In the genomic region with DNA sequence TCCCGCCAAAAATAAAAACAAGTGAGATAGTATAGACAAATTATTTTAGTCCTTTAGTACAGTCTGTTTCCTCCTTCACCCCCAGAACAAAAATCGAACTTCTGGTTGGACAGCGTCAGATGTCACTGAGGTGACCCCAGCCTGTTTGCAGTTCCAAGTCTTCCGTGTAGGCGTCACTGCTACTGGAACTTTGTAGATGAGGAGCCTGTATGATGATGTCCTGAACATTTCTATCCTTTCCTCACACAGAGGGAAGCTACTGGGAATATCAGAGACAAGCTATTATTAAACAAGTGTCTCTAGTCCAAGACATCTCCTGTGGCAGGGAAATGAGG, we compare ENCODE assay signal across 8 cellular contexts. TPM values are rescaled to one million over a fixed set of nuclear protein-coding genes. Genes with fewer than 3 reads are reported as not detected.
DNase-seq lines count a peak whose midpoint lies in the region; ATAC-seq and TF ChIP-seq lines count a peak whose summit lies in the region.

No MANE protein-coding gene starts in this region.

- H3K4me1 Mint-ChIP-seq in naive B cell, result peaks cover 47 to 57% (median 54%) of the 10 kb centered on the region in 3 donors

- H3K27ac Mint-ChIP-seq in naive B cell, result peak overlapping the region; percentile 93 to 97 (median 95)

- peak overlapping the region; percentile 90 to 98 (median 95) for H3K4me3 Mint-ChIP-seq in naive B cell

- H3K4me1 ChIP-seq in Peyer's patch, result peaks cover 0 to 37% (median 9%) of the 10 kb centered on the region in 4 donors
- H3K4me1 ChIP-seq in effector memory CD4-positive, alpha-beta T cell (ENCODE audit: control insufficient read depth, insufficient read depth, low read length, poor library complexity, severe bottlenecking), result peaks cover 13% of the 10 kb centered on the region

- peak overlapping the region; percentile 95 to 97 (median 96) for H3K27ac ChIP-seq in Peyer's patch
- H3K27ac ChIP-seq in effector memory CD4-positive, alpha-beta T cell (ENCODE audit: insufficient read depth, low read length, poor library complexity, severe bottlenecking), result no peak overlapping the region

- TF ChIP-seq POLR2A in Peyer's patch (IDR thresholded peaks at IDR 0.05), result no peak

- H3K36me3 Mint-ChIP-seq in naive B cell, result no peaks in the 10 kb centered on the region

- no peaks in the 10 kb centered on the region for H3K9me3 ChIP-seq in Peyer's patch
- H3K9me3 ChIP-seq in effector memory CD4-positive, alpha-beta T cell (ENCODE audit: control insufficient read depth, low read length), result no peaks in the 10 kb centered on the region

- peak in 2 of 6 experiments; percentile 13 to 15 for TF ChIP-seq CTCF in Peyer's patch (IDR thresholded peaks at IDR 0.05)

- no peaks in the 10 kb centered on the region for H3K27me3 ChIP-seq in Peyer's patch
- H3K27me3 ChIP-seq in effector memory CD4-positive, alpha-beta T cell (replicated peaks; ENCODE audit: control insufficient read depth, insufficient read depth, low read length, poor library complexity, severe bottlenecking), result no peaks in the 10 kb centered on the region

- H3K27me3 Mint-ChIP-seq in naive B cell, result no peaks in the 10 kb centered on the region

- DNase-seq in NCI-H748 (lab: John Stamatoyannopoulos, UW; ENCODE audit: unreplicated experiment) (peak; percentile 51), NCI-H748 treated with DMSO at 0.1 percent for 48 hours (lab: John Stamatoyannopoulos, UW) (no peak), Peyer's patch (no peak), naive B cell (no peak), NCI-H345 treated with DMSO at 0.1 percent for 48 hours (lab: John Stamatoyannopoulos, UW; ENCODE audit: unreplicated experiment) (no peak), iPS-NIHi11 (ENCODE audit: low spot score) (no peak)
- DNase-seq in effector memory CD4-positive, alpha-beta T cell, result no peak

- ATAC-seq in naive B cell (ENCODE audit: low read depth in 2 of 2) (no peak), HG02623 (IDR thresholded peaks at IDR 0.05; ENCODE audit: unreplicated experiment) (no peak)

- H3K36me3 ChIP-seq in Peyer's patch, result no peaks in the 10 kb centered on the region
- H3K36me3 ChIP-seq in effector memory CD4-positive, alpha-beta T cell (ENCODE audit: control insufficient read depth, insufficient read depth, low read length), result no peaks in the 10 kb centered on the region

- H3K4me3 ChIP-seq in Peyer's patch, result peak overlapping the region; percentile 87 to 95 (median 94)
- H3K4me3 ChIP-seq in effector memory CD4-positive, alpha-beta T cell (ENCODE audit: insufficient read depth, low read depth, low read length, poor library complexity, severe bottlenecking), result peak overlapping the region; percentile 76

- H3K9me3 Mint-ChIP-seq in naive B cell, result no peaks in the 10 kb centered on the region

RNA-seq across cellular contexts. Expression of a gene that starts 0.9 kb away (rescaled TPM):
- total RNA-seq in Peyer's patch, result 10 to 100 TPM; 29.7 to 49.3 (median 39.5) TPM
- 10 to 100 TPM; 39.6 to 58.2 (median 50.6) TPM for polyA plus RNA-seq in naive B cell (ENCODE audit: low read depth in 6 of 6)

RNA-seq across cellular contexts. Expression of a gene that starts 18.1 kb away (rescaled TPM):
- total RNA-seq in Peyer's patch, result 100 to 1,000 TPM; 121 to 336 (median 155) TPM
- 10 to 100 TPM; 29.1 to 57.3 (median 41.8) TPM for polyA plus RNA-seq in naive B cell (ENCODE audit: low read depth in 6 of 6)

RNA-seq across cellular contexts. Expression of a gene that starts 33.8 kb away (rescaled TPM):
- 10 to 100 TPM; 10.2 to 45.4 (median 19.2) TPM for total RNA-seq in Peyer's patch
- polyA plus RNA-seq in naive B cell (ENCODE audit: low read depth in 6 of 6), result not detected
